9 cellular contexts compared by ENCODE assay signal in the genomic region with DNA sequence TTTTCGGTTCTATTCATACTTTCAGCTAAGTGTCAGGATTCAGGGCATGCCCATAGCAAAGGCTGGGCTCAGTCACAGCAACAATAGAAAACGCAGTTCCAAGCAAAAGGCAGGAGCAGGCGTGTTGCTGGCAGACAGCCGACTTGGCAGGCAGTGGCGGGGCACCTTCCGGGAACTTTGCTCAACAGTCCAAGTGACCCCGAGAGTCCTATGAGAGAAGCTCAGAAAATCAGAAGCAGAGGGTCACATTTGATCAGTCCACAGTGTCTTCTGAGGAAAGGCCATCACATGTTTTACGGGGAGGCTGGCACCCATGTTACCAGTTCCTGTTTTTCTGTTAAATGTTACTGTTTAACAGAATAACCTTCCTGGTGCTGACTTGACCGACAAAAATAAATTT.
DNase-seq lines count a peak whose midpoint lies in the region; ATAC-seq, FAIRE-seq and TF ChIP-seq lines count a peak whose summit lies in the region.
"Had no signal": no experiment of that assay in that cellular context is flagged by ENCODE, and none has a peak within 500 bp of the region (broad histone marks: within the 10 kb centered on the region; RNA-seq: fewer than 3 reads in every experiment).

No MANE protein-coding gene starts in this region.

- FAIRE-seq in D721Med (lab: Jason Lieb, UNC) = no peak

- no peaks in the 10 kb centered on the region for H3K36me3 ChIP-seq in colonic mucosa
- no peaks in the 10 kb centered on the region for H3K36me3 ChIP-seq in suprapubic skin

- no peak for TF ChIP-seq POLR2A in lower leg skin (IDR thresholded peaks at IDR 0.05)
- TF ChIP-seq POLR2A in suprapubic skin (IDR thresholded peaks at IDR 0.05) = no peak

- WGBS in lower leg skin, 2 donors = 12 to 18% methylated on average over 9 of the region's 9 CpGs
- 23% methylated on average over 9 of the region's 9 CpGs for WGBS in suprapubic skin

- H3K27me3 ChIP-seq in colonic mucosa (no peaks in the 10 kb centered on the region), suprapubic skin (no peaks in the 10 kb centered on the region)

- H3K4me3 ChIP-seq in colonic mucosa (no peak overlapping the region), lower leg skin (ENCODE audit: low read depth, poor library complexity, severe bottlenecking) (no peak overlapping the region), suprapubic skin (no peak overlapping the region)

- H3K9ac ChIP-seq in colonic mucosa (ENCODE audit: low read depth in 2 of 2, low read length in 2 of 2) = peak overlapping the region in 1 of 2 donors; percentile 67

- no peak for TF ChIP-seq EP300 in suprapubic skin (IDR thresholded peaks at IDR 0.05)

- intact Hi-C loops in colonic mucosa (cut with DNase I) (no loop called here), lower leg skin (cut with DNase I; ENCODE audit: low total_unique reads) (no loop called here)

- no peak for TF ChIP-seq CTCF in colonic mucosa (IDR thresholded peaks at IDR 0.05)
- TF ChIP-seq CTCF in lower leg skin (IDR thresholded peaks at IDR 0.05) = no peak
- no peak for TF ChIP-seq CTCF in suprapubic skin (IDR thresholded peaks at IDR 0.05)
- TF ChIP-seq CTCF in D721Med (IDR thresholded peaks at IDR 0.05; ENCODE audit: insufficient read depth, missing control alignments) = no peak

- DNase-seq in NCI-H1694 treated with DMSO at 0.1 percent for 48 hours (lab: John Stamatoyannopoulos, UW) (peak; percentile 54), colonic mucosa (peak; percentile 91), lower leg skin (ENCODE audit: low spot score in 2 of 2) (peak; percentile 72 to 95), suprapubic skin (ENCODE audit: low spot score in 2 of 2) (peak; percentile 82 to 87), hepatic stellate cell (ENCODE audit: low spot score) (no peak), D721Med (ENCODE audit: insufficient read length, low spot score) (no peak)
- DNase-seq: stimulated activated CD4-positive, alpha-beta T cell treated with anti-CD3 and anti-CD28 coated beads, Interleukin-4, amount 100 ng/mL, for 1 hour had no signal

- H3K27ac ChIP-seq in colonic mucosa (peak overlapping the region; percentile 62), suprapubic skin (peak overlapping the region; percentile 69)

- no peaks in the 10 kb centered on the region for H3K9me3 ChIP-seq in colonic mucosa
- no peaks in the 10 kb centered on the region for H3K9me3 ChIP-seq in suprapubic skin

- ATAC-seq in HG02798 (IDR thresholded peaks at IDR 0.05; ENCODE audit: poor library complexity, unreplicated experiment) = no peak
- ATAC-seq in GM19023 (IDR thresholded peaks at IDR 0.05; ENCODE audit: unreplicated experiment) = no peak

- H3K4me1 ChIP-seq in colonic mucosa = peaks cover 20% of the 10 kb centered on the region
- H3K4me1 ChIP-seq in suprapubic skin = peaks cover 38% of the 10 kb centered on the region

Comparison
In these comparisons a context has a peak if more than half of its experiments do, and no peak if none do; other contexts are left out.
1. DNase-seq: peak in NCI-H1694 treated with DMSO at 0.1 percent for 48 hours (single experiment), colonic mucosa (single experiment), lower leg skin (2 of 2) and suprapubic skin (2 of 2); none in hepatic stellate cell (single experiment) and D721Med (single experiment).